ENCODE assay signal across 1 cellular context in the genomic region with DNA sequence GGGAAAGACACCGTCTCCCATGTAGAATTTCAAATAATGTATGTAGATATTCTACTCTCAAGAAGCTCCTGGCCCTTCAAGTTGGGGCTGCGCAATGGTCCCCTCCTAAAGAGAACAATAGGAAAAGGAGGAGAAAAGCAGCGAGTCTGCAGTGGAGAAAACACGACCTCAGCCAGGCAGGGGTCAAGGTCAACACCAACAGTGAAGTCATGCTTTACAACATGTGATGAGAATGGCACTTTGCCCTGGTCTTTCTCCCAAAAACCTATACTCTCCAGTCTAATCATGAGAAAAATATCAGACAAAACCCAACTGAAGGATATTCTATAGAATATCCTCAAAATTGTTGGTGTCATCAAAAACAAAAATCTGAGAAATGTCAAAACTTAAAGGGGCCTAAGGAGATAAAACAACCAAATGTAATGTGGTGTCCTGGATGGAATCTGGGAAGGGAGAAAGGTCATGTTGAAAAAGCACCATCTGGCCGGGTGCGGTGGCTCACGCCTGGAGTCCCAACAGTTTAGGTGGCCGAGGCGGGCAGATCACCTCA.
TF ChIP-seq lines count a peak whose summit lies in the region.

No MANE protein-coding gene starts in this region.

TF ChIP-seq in A549, 52 proteins besides CTCF, POLR2A, EP300 and RAD21:
- TF ChIP-seq, protein P1, sequence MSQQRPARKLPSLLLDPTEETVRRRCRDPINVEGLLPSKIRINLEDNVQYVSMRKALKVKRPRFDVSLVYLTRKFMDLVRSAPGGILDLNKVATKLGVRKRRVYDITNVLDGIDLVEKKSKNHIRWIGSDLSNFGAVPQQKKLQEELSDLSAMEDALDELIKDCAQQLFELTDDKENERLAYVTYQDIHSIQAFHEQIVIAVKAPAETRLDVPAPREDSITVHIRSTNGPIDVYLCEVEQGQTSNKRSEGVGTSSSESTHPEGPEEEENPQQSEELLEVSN (IDR thresholded peaks at IDR 0.05; ENCODE audit: borderline replicate concordance, low read depth): no peak
- TF ChIP-seq, protein P2, sequence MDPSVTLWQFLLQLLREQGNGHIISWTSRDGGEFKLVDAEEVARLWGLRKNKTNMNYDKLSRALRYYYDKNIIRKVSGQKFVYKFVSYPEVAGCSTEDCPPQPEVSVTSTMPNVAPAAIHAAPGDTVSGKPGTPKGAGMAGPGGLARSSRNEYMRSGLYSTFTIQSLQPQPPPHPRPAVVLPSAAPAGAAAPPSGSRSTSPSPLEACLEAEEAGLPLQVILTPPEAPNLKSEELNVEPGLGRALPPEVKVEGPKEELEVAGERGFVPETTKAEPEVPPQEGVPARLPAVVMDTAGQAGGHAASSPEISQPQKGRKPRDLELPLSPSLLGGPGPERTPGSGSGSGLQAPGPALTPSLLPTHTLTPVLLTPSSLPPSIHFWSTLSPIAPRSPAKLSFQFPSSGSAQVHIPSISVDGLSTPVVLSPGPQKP (IDR thresholded peaks at IDR 0.05; ENCODE audit: low read depth, low read length): no peak
- no peak for TF ChIP-seq CBX2 (IDR thresholded peaks at IDR 0.05; ENCODE audit: borderline replicate concordance, low read depth)
- TF ChIP-seq JUN (IDR thresholded peaks at IDR 0.05): no peak
- TF ChIP-seq, protein P3, sequence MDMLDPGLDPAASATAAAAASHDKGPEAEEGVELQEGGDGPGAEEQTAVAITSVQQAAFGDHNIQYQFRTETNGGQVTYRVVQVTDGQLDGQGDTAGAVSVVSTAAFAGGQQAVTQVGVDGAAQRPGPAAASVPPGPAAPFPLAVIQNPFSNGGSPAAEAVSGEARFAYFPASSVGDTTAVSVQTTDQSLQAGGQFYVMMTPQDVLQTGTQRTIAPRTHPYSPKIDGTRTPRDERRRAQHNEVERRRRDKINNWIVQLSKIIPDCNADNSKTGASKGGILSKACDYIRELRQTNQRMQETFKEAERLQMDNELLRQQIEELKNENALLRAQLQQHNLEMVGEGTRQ (IDR thresholded peaks at IDR 0.05): no peak
- TF ChIP-seq, protein P4, sequence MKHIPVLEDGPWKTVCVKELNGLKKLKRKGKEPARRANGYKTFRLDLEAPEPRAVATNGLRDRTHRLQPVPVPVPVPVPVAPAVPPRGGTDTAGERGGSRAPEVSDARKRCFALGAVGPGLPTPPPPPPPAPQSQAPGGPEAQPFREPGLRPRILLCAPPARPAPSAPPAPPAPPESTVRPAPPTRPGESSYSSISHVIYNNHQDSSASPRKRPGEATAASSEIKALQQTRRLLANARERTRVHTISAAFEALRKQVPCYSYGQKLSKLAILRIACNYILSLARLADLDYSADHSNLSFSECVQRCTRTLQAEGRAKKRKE (CRISPR knock-in tag; IDR thresholded peaks at IDR 0.05; ENCODE audit: low read depth): no peak
- no peak for TF ChIP-seq HOXB5 (CRISPR knock-in tag; IDR thresholded peaks at IDR 0.05)
- TF ChIP-seq MAFK (IDR thresholded peaks at IDR 0.05; ENCODE audit: partially characterized antibody): peak; percentile 18
